Comparison of ENCODE assay signal across 9 cellular contexts in genomic region chr15:88664151-88664778, GRCh38. TPM values are rescaled to one million over a fixed set of nuclear protein-coding genes. Genes with fewer than 3 reads are reported as not detected.
DNase-seq lines count a peak whose midpoint lies in the region; ATAC-seq and TF ChIP-seq lines count a peak whose summit lies in the region.
"Had no signal": no experiment of that assay in that cellular context is flagged by ENCODE, and none has a peak within 500 bp of the region (broad histone marks: within the 10 kb centered on the region; RNA-seq: fewer than 3 reads in every experiment).

No MANE protein-coding gene starts in this region.

- H3K4me2 ChIP-seq in mammary epithelial cell (ENCODE audit: insufficient read depth, low read depth, low read length), result no peak overlapping the region

- no peaks in the 10 kb centered on the region for H3K79me2 ChIP-seq in mammary epithelial cell (ENCODE audit: insufficient read depth, low read length)

- CTCF ChIA-PET in mammary epithelial cell (lab: Charles Lee; ENCODE audit: low non-redundant PET), result no interaction called here
- CTCF ChIA-PET in HEK293T (lab: Yijun Ruan, JAX), result interaction anchor here (0.5 to 0.6 kb wide), 2 partner anchors 20 to 548 kb away, joined by 4 read pairs; no protein-coding TSS in a partner anchor

- H3K9me3 ChIP-seq in breast epithelium (no peaks in the 10 kb centered on the region), mammary epithelial cell (replicated peaks; ENCODE audit: insufficient read depth, low read length) (no peaks in the 10 kb centered on the region), transverse colon (no peaks in the 10 kb centered on the region)

- no peaks in the 10 kb centered on the region for H3K4me1 ChIP-seq in breast epithelium
- peaks cover 26% of the 10 kb centered on the region for H3K4me1 ChIP-seq in mammary epithelial cell (ENCODE audit: insufficient read depth, low read length)
- H3K4me1 ChIP-seq in transverse colon, result no peaks in the 10 kb centered on the region

- ATAC-seq in left ventricle myocardium superior, result peak; percentile 48

- POLR2A ChIA-PET in HEK293T (lab: Yijun Ruan, JAX), result no interaction called here

- DNase-seq in breast epithelium (ENCODE audit: low spot score in 2 of 2), result peak in 1 of 2 donors; percentile 37
- no peak for DNase-seq in mammary epithelial cell
- DNase-seq in activated CD4-positive, alpha-beta T cell treated with anti-CD3 and anti-CD28 coated beads, Interleukin-2, amount 50 U/mL, for 48 hours, result peak; percentile 31 to 42
- no peak for DNase-seq in left ventricle myocardium superior
- DNase-seq in transverse colon, result no peak
- DNase-seq in NCI-H774 (lab: John Stamatoyannopoulos, UW), result no peak
- DNase-seq in HEK293T (ENCODE audit: extremely low spot score), result no peak
- DNase-seq in hepatic stellate cell (ENCODE audit: low spot score), result no peak

- no peaks in the 10 kb centered on the region for H4K20me1 ChIP-seq in mammary epithelial cell (ENCODE audit: insufficient read depth, low read length)

- TF ChIP-seq CTCF in breast epithelium (IDR thresholded peaks at IDR 0.05) (peak in 1 of 3 donors; percentile 31), mammary epithelial cell (conservative IDR thresholded peaks at IDR 0.05 in 1 of 2, IDR thresholded peaks at IDR 0.05 in 1 of 2; ENCODE audit: extremely low read depth in 1 of 2, insufficient read depth in 1 of 2, low read depth in 1 of 2, low read length in 2 of 2) (peak in 1 of 2 donors; percentile 24), transverse colon (IDR thresholded peaks at IDR 0.05) (peak in 3 of 5 experiments; percentile 10 to 29 (median 14))

- no TSS peak for BruUV-seq in mammary epithelial cell (replicated peaks; lab: Mats Ljungman, UMichigan)

- no peak for TF ChIP-seq POLR2A in breast epithelium (IDR thresholded peaks at IDR 0.05)
- no peak for TF ChIP-seq POLR2A in transverse colon (IDR thresholded peaks at IDR 0.05)

- no peak for TF ChIP-seq EP300 in transverse colon (IDR thresholded peaks at IDR 0.05; ENCODE audit: low read depth)

- in situ Hi-C loops in mammary epithelial cell (cut with MboI; ENCODE audit: low sequenced_read_pairs in 2 of 2), result loop anchor here in 1 of 2 donors (25.0 kb wide), 2 partner anchors 173 to 348 kb away; no protein-coding TSS in a partner anchor
- in situ Hi-C loops in transverse colon (cut with MboI; ENCODE audit: low pct_ligation_motif_present in 1 of 4, low pct_unique_long_range_greater_than_20kb in 1 of 4, low sequenced_read_pairs in 3 of 4), result loop anchor here in 1 of 4 donors (25.0 kb wide), 1 partner anchor 173 kb away; no protein-coding TSS in a partner anchor

- intact Hi-C loops in breast epithelium (cut with DNase I; ENCODE audit: low total_unique reads) (no loop called here), mammary epithelial cell (cut with micrococcal nuclease) (no loop called here), left ventricle myocardium superior (cut with micrococcal nuclease) (no loop called here), transverse colon (cut with DNase I; ENCODE audit: low total_unique reads) (no loop called here)

- no peaks in the 10 kb centered on the region for H3K27me3 ChIP-seq in breast epithelium
- no peaks in the 10 kb centered on the region for H3K27me3 ChIP-seq in mammary epithelial cell (ENCODE audit: insufficient read depth, low read length)
- no peaks in the 10 kb centered on the region for H3K27me3 ChIP-seq in transverse colon

- H3K36me3 ChIP-seq in breast epithelium (no peaks in the 10 kb centered on the region), mammary epithelial cell (ENCODE audit: insufficient read depth, low read length) (no peaks in the 10 kb centered on the region), transverse colon (no peaks in the 10 kb centered on the region)

- no peak overlapping the region for H2AFZ ChIP-seq in mammary epithelial cell (ENCODE audit: low read depth, low read length)

- H3K27ac ChIP-seq in breast epithelium (peak overlapping the region; percentile 8 to 22), mammary epithelial cell (ENCODE audit: insufficient read depth, low read depth, low read length) (no peak overlapping the region), transverse colon (no peak overlapping the region)
- H3K27ac ChIP-seq: C4-2B had no signal

- dilution Hi-C loops in mammary epithelial cell (cut with HindIII; ENCODE audit: low sequenced_read_pairs), result loop anchor here (25.0 kb wide), 1 partner anchor 498 kb away; no protein-coding TSS in a partner anchor

- no peak overlapping the region for H3K9ac ChIP-seq in mammary epithelial cell (ENCODE audit: insufficient read depth, low read length)

- WGBS in mammary epithelial cell (ENCODE audit: low coverage, missing lambda C conversion rate), result 81% methylated on average over 7 of the region's 7 CpGs
- WGBS in transverse colon (ENCODE audit: low coverage in 1 of 2), 2 donors, result 70 to 90% methylated on average over 2 to 7 of the region's 7 CpGs

- H3K4me3 ChIP-seq in breast epithelium (no peak overlapping the region), mammary epithelial cell (replicated peaks in 1 of 3; ENCODE audit: insufficient read depth in 1 of 3, low read depth in 2 of 3, low read length in 3 of 3) (no peak overlapping the region), transverse colon (no peak overlapping the region)

TF ChIP-seq in HEK293T, 16 proteins besides CTCF, POLR2A, EP300 and RAD21:
- no peak for TF ChIP-seq HDGF (IDR thresholded peaks at IDR 0.05; ENCODE audit: borderline replicate concordance)
- no peak for TF ChIP-seq L3MBTL2 (conservative IDR thresholded peaks at IDR 0.05)
- no peak for TF ChIP-seq LEF1 (IDR thresholded peaks at IDR 0.05; ENCODE audit: borderline replicate concordance)
- TF ChIP-seq PKNOX1 (IDR thresholded peaks at IDR 0.05), result no peak
- no peak for TF ChIP-seq BHLHE40 (IDR thresholded peaks at IDR 0.05; ENCODE audit: borderline replicate concordance)
- TF ChIP-seq FOXA1 (IDR thresholded peaks at IDR 0.05), result no peak
- no peak for TF ChIP-seq NFRKB (IDR thresholded peaks at IDR 0.05)
- no peak for TF ChIP-seq FOXM1 (IDR thresholded peaks at IDR 0.05; ENCODE audit: borderline replicate concordance)
- no peak for TF ChIP-seq FOXK2 (IDR thresholded peaks at IDR 0.05)

RNA-seq across cellular contexts. Expression of gene ISG20, which starts 25.4 kb away (rescaled TPM):
- total RNA-seq in breast epithelium, result 10 to 100 TPM in 2 of 3 donors, 1 to 10 TPM in 1; 7.4 to 34.4 (median 18.6) TPM
- 1 to 10 TPM; 1.0 to 2.9 TPM for total RNA-seq in mammary epithelial cell
- polyA plus RNA-seq in mammary epithelial cell, result 7.9 TPM
- 16.8 TPM for polyA minus RNA-seq in mammary epithelial cell
- total RNA-seq in left ventricle myocardium superior, result 3.6 TPM
- 10 to 100 TPM; 18.7 to 51.9 (median 38.6) TPM for total RNA-seq in transverse colon

RNA-seq across cellular contexts. Expression of gene AEN, which starts 43.1 kb away (rescaled TPM):
- total RNA-seq in breast epithelium (10 to 100 TPM; 11.7 to 21.6 (median 18.1) TPM), mammary epithelial cell (10 to 100 TPM; 31.8 to 42.7 TPM), left ventricle myocardium superior (9.8 TPM), transverse colon (10 to 100 TPM in 1 of 4 donors, 1 to 10 TPM in 3; 1.5 to 22.7 (median 8.7) TPM)
- polyA plus RNA-seq in mammary epithelial cell, result 29.2 TPM
- polyA minus RNA-seq in mammary epithelial cell, result 80.7 TPM

Comparison
In these comparisons a context has a peak if more than half of its experiments do, and no peak if none do; other contexts are left out.
1. H3K27ac ChIP-seq: peak in breast epithelium (2 of 2); none in mammary epithelial cell (single experiment) and transverse colon (0 of 4).
2. DNase-seq: peak in activated CD4-positive, alpha-beta T cell treated with anti-CD3 and anti-CD28 coated beads, Interleukin-2, amount 50 U/mL, for 48 hours (2 of 2); none in mammary epithelial cell (single experiment), left ventricle myocardium superior (single experiment), transverse colon (single experiment), NCI-H774 (single experiment), HEK293T (single experiment) and hepatic stellate cell (single experiment).